In genomic region chr12:9244894-9245293, GRCh38 we compare ENCODE assay signal across 11 cellular contexts. TPM values are rescaled to one million over a fixed set of nuclear protein-coding genes. Genes with fewer than 3 reads are reported as not detected.
DNase-seq lines count a peak whose midpoint lies in the region; ATAC-seq, FAIRE-seq and TF ChIP-seq lines count a peak whose summit lies in the region.
"Had no signal": no experiment of that assay in that cellular context is flagged by ENCODE, and none has a peak within 500 bp of the region (broad histone marks: within the 10 kb centered on the region; RNA-seq: fewer than 3 reads in every experiment).

No MANE protein-coding gene starts in this region.

- H3K4me1 Mint-ChIP-seq in activated CD8-positive, alpha-beta T cell treated with anti-CD3 and anti-CD28 coated beads, Interleukin-2, amount 10 ng/mL, durations not matched to agents 7 days and 5 days (ENCODE audit: low read depth) = peaks cover 15% of the 10 kb centered on the region
- peaks cover 4 to 8% of the 10 kb centered on the region in 2 donors for H3K4me1 Mint-ChIP-seq in effector memory CD8-positive, alpha-beta T cell (ENCODE audit: low read depth in 2 of 2)

- POLR2A ChIA-PET in activated CD8-positive, alpha-beta T cell treated with anti-CD3 and anti-CD28 coated beads, Interleukin-2, amount 10 ng/mL, durations not matched to agents 7 days and 5 days (lab: Charles Lee) = no interaction called here
- POLR2A ChIA-PET in SK-N-SH (lab: Yijun Ruan, JAX) = no interaction called here

- no peak for TF ChIP-seq CTCF in MM.1S (IDR thresholded peaks at IDR 0.05; ENCODE audit: low read length)
- TF ChIP-seq CTCF in upper lobe of right lung (IDR thresholded peaks at IDR 0.05) = no peak
- TF ChIP-seq CTCF in SK-N-SH (IDR thresholded peaks at IDR 0.05) = no peak

- FAIRE-seq in GM12892 (lab: Jason Lieb, UNC) = peak; percentile 67

- WGBS in SK-N-SH (ENCODE audit: low lambda C conversion rate) = 25% methylated on average over 6 of the region's 6 CpGs

- H3K27ac Mint-ChIP-seq in activated CD8-positive, alpha-beta T cell treated with anti-CD3 and anti-CD28 coated beads, Interleukin-2, amount 10 ng/mL, durations not matched to agents 7 days and 5 days = no peak overlapping the region
- H3K27ac Mint-ChIP-seq in effector memory CD8-positive, alpha-beta T cell = no peak overlapping the region

- intact Hi-C loops in upper lobe of right lung (cut with DNase I) = no loop called here

- H3K27ac ChIP-seq in MM.1S (ENCODE audit: low read length) (no peak overlapping the region), upper lobe of right lung (no peak overlapping the region), SK-N-SH (ENCODE audit: low read depth in 2 of 2, low read length in 1 of 2) (no peak overlapping the region)
- H3K27ac ChIP-seq: colonic mucosa had no signal

- CTCF ChIA-PET in activated CD8-positive, alpha-beta T cell treated with anti-CD3 and anti-CD28 coated beads, Interleukin-2, amount 10 ng/mL, durations not matched to agents 7 days and 5 days (lab: Charles Lee) = no interaction called here
- CTCF ChIA-PET in SK-N-SH (lab: Yijun Ruan, JAX) = no interaction called here

- H2AFZ ChIP-seq in MM.1S (ENCODE audit: low read length) (no peak overlapping the region), SK-N-SH (ENCODE audit: low read depth) (no peak overlapping the region)

- no peaks in the 10 kb centered on the region for H3K9me3 Mint-ChIP-seq in activated CD8-positive, alpha-beta T cell treated with anti-CD3 and anti-CD28 coated beads, Interleukin-2, amount 10 ng/mL, durations not matched to agents 7 days and 5 days (ENCODE audit: insufficient read depth)
- no peaks in the 10 kb centered on the region for H3K9me3 Mint-ChIP-seq in effector memory CD8-positive, alpha-beta T cell

- H3K36me3 ChIP-seq in MM.1S (replicated peaks; ENCODE audit: insufficient read depth, low read length) = no peaks in the 10 kb centered on the region
- no peaks in the 10 kb centered on the region for H3K36me3 ChIP-seq in upper lobe of right lung
- H3K36me3 ChIP-seq in SK-N-SH (replicated peaks in 1 of 2; ENCODE audit: control insufficient read depth in 1 of 2, insufficient read depth in 2 of 2, low read length in 1 of 2) = no peaks in the 10 kb centered on the region
- H3K36me3 ChIP-seq: colonic mucosa, HAP-1 had no signal

- H3K36me3 Mint-ChIP-seq in activated CD8-positive, alpha-beta T cell treated with anti-CD3 and anti-CD28 coated beads, Interleukin-2, amount 10 ng/mL, durations not matched to agents 7 days and 5 days (ENCODE audit: low read depth) = no peaks in the 10 kb centered on the region
- peaks cover 4% of the 10 kb centered on the region for H3K36me3 Mint-ChIP-seq in effector memory CD8-positive, alpha-beta T cell (ENCODE audit: insufficient read depth)

- H3K4me2 ChIP-seq in MM.1S (ENCODE audit: low read depth, low read length) (no peak overlapping the region), SK-N-SH (no peak overlapping the region)

- TF ChIP-seq POLR2A in GM12892 (IDR thresholded peaks at IDR 0.05; ENCODE audit: low read depth, low read length) = no peak

- peak; percentile 85 for ATAC-seq in HG02571 (IDR thresholded peaks at IDR 0.05; ENCODE audit: unreplicated experiment)
- ATAC-seq in activated CD8-positive, alpha-beta T cell treated with anti-CD3 and anti-CD28 coated beads, Interleukin-2, amount 10 ng/mL, durations not matched to agents 7 days and 5 days = peak; percentile 30
- no peak for ATAC-seq in upper lobe of right lung
- ATAC-seq in effector memory CD8-positive, alpha-beta T cell (replicated peaks) = no peak

- H3K9me3 ChIP-seq in MM.1S (replicated peaks; ENCODE audit: insufficient read depth, low read length) (no peaks in the 10 kb centered on the region), upper lobe of right lung (no peaks in the 10 kb centered on the region), SK-N-SH (no peaks in the 10 kb centered on the region)
- H3K9me3 ChIP-seq: colonic mucosa, HAP-1 had no signal

- no peak overlapping the region for H3K4me3 ChIP-seq in MM.1S (ENCODE audit: low read length)
- no peak overlapping the region for H3K4me3 ChIP-seq in upper lobe of right lung
- H3K4me3 ChIP-seq in SK-N-SH (ENCODE audit: low read depth in 2 of 2, low read length in 1 of 2) = no peak overlapping the region
- H3K4me3 ChIP-seq: colonic mucosa, HAP-1 had no signal

- H4K20me1 ChIP-seq in MM.1S (ENCODE audit: insufficient read depth, low read length) (no peaks in the 10 kb centered on the region), SK-N-SH (ENCODE audit: insufficient read depth) (no peaks in the 10 kb centered on the region)

- H3K9ac ChIP-seq in MM.1S (ENCODE audit: low read length) (no peak overlapping the region), SK-N-SH (no peak overlapping the region)

- DNase-seq in GM12892 (ENCODE audit: insufficient read length) (peak; percentile 10), pons (ENCODE audit: low spot score) (peak; percentile 64), MM.1S (no peak), upper lobe of right lung (no peak), SK-N-SH (no peak)
- DNase-seq in activated CD8-positive, alpha-beta T cell treated with anti-CD3 and anti-CD28 coated beads, Interleukin-2, amount 10 ng/mL, durations not matched to agents 7 days and 5 days = peak; percentile 27
- no peak for DNase-seq in effector memory CD8-positive, alpha-beta T cell
- DNase-seq: colonic mucosa, COR-L47 had no signal

- H3K9me2 ChIP-seq in MM.1S (replicated peaks; ENCODE audit: insufficient read depth, low read length) = no peaks in the 10 kb centered on the region
- no peaks in the 10 kb centered on the region for H3K9me2 ChIP-seq in SK-N-SH

- no peaks in the 10 kb centered on the region for H3K79me2 ChIP-seq in MM.1S (ENCODE audit: low read length)
- no peaks in the 10 kb centered on the region for H3K79me2 ChIP-seq in SK-N-SH (ENCODE audit: insufficient read depth)

- TF ChIP-seq EP300 in SK-N-SH (IDR thresholded peaks at IDR 0.05; ENCODE audit: borderline replicate concordance in 1 of 2, low read depth in 1 of 2, low read length in 1 of 2) = no peak

- H3K4me1 ChIP-seq in MM.1S (ENCODE audit: low read length) = 0 out of 2 replicates have a peak, but pooled peaks cover 4% of the 10 kb centered on the region
- H3K4me1 ChIP-seq in upper lobe of right lung = peaks cover 7% of the 10 kb centered on the region
- H3K4me1 ChIP-seq in SK-N-SH (ENCODE audit: control insufficient read depth in 1 of 2, insufficient read depth in 2 of 2, low read depth in 1 of 2, low read length in 1 of 2) = no peaks in the 10 kb centered on the region
- H3K4me1 ChIP-seq: colonic mucosa, HAP-1 had no signal

- H3F3A ChIP-seq in MM.1S (ENCODE audit: insufficient read depth, low read length) = no peaks in the 10 kb centered on the region; the same call in 1 of the 2 replicates
- H3F3A ChIP-seq in SK-N-SH (replicated peaks; ENCODE audit: insufficient read depth) = no peaks in the 10 kb centered on the region

- H3K27me3 ChIP-seq in MM.1S (replicated peaks; ENCODE audit: insufficient read depth, low read length) = no peaks in the 10 kb centered on the region
- no peaks in the 10 kb centered on the region for H3K27me3 ChIP-seq in upper lobe of right lung
- H3K27me3 ChIP-seq in SK-N-SH (ENCODE audit: insufficient read depth) = peaks cover 8% of the 10 kb centered on the region; the same call in 1 of the 2 replicates
- H3K27me3 ChIP-seq: colonic mucosa had no signal

- H3K27me3 Mint-ChIP-seq in activated CD8-positive, alpha-beta T cell treated with anti-CD3 and anti-CD28 coated beads, Interleukin-2, amount 10 ng/mL, durations not matched to agents 7 days and 5 days (ENCODE audit: low read depth) = peaks cover 4% of the 10 kb centered on the region
- no peaks in the 10 kb centered on the region for H3K27me3 Mint-ChIP-seq in effector memory CD8-positive, alpha-beta T cell

- no peak for TF ChIP-seq RAD21 in SK-N-SH (IDR thresholded peaks at IDR 0.05; ENCODE audit: low read length)

- H3K4me3 Mint-ChIP-seq in activated CD8-positive, alpha-beta T cell treated with anti-CD3 and anti-CD28 coated beads, Interleukin-2, amount 10 ng/mL, durations not matched to agents 7 days and 5 days = no peak overlapping the region
- H3K4me3 Mint-ChIP-seq in effector memory CD8-positive, alpha-beta T cell = no peak overlapping the region

TF ChIP-seq in SK-N-SH, 30 proteins besides CTCF, POLR2A, EP300 and RAD21 (continues in another document):
- TF ChIP-seq USF1 (IDR thresholded peaks at IDR 0.05; ENCODE audit: borderline replicate concordance, low read depth) = no peak
- no peak for TF ChIP-seq NFIC (IDR thresholded peaks at IDR 0.05; ENCODE audit: borderline replicate concordance)
- TF ChIP-seq USF2 (IDR thresholded peaks at IDR 0.05; ENCODE audit: borderline replicate concordance, low read depth, low read length) = no peak
- no peak for TF ChIP-seq JUND (IDR thresholded peaks at IDR 0.05)
- TF ChIP-seq MXI1 (IDR thresholded peaks at IDR 0.05; ENCODE audit: low read depth, low read length) = no peak
- TF ChIP-seq TCF12 (IDR thresholded peaks at IDR 0.05) = no peak
- TF ChIP-seq RFX5 (IDR thresholded peaks at IDR 0.05; ENCODE audit: low read length) = no peak
- no peak for TF ChIP-seq FOXM1 (IDR thresholded peaks at IDR 0.05; ENCODE audit: low read depth)
- no peak for TF ChIP-seq POLR2AphosphoS5 (IDR thresholded peaks at IDR 0.05; ENCODE audit: low read depth, low read length)
- no peak for TF ChIP-seq SMC3 (IDR thresholded peaks at IDR 0.05; ENCODE audit: low read depth, low read length)
- TF ChIP-seq GATA2 (CRISPR knock-in tag; IDR thresholded peaks at IDR 0.05) = no peak
- TF ChIP-seq GABPA (IDR thresholded peaks at IDR 0.05; ENCODE audit: low read depth) = no peak
- TF ChIP-seq TAF1 (IDR thresholded peaks at IDR 0.05; ENCODE audit: borderline replicate concordance, low read depth, low read length) = no peak

RNA-seq across cellular contexts. Expression of gene PZP, which starts 36.7 kb away (rescaled TPM):
- not detected for polyA plus RNA-seq in GM12892 (2012; ENCODE audit: missing spikeins)
- total RNA-seq in activated CD8-positive, alpha-beta T cell treated with anti-CD3 and anti-CD28 coated beads, Interleukin-2, amount 10 ng/mL, durations not matched to agents 7 days and 5 days = not detected
- 0.67 TPM for total RNA-seq in upper lobe of right lung
- not detected in 2 replicates for polyA plus RNA-seq in SK-N-SH (2012; rRNA removed)
- polyA plus RNA-seq in SK-N-SH (2012; cell fraction: cytosol; rRNA removed) = not detected in 2 replicates
- not detected in 2 replicates for polyA plus RNA-seq in SK-N-SH (2012; cell fraction: nucleus; rRNA removed)

Comparison
In these comparisons a context has a peak if more than half of its experiments do, and no peak if none do; other contexts are left out.
1. DNase-seq: peak in GM12892 (single experiment), activated CD8-positive, alpha-beta T cell treated with anti-CD3 and anti-CD28 coated beads, Interleukin-2, amount 10 ng/mL, durations not matched to agents 7 days and 5 days (single experiment) and pons (single experiment); none in MM.1S (single experiment), upper lobe of right lung (single experiment), effector memory CD8-positive, alpha-beta T cell (0 of 3) and SK-N-SH (single experiment).
2. ATAC-seq: peak in HG02571 (single experiment) and activated CD8-positive, alpha-beta T cell treated with anti-CD3 and anti-CD28 coated beads, Interleukin-2, amount 10 ng/mL, durations not matched to agents 7 days and 5 days (single experiment); none in upper lobe of right lung (single experiment) and effector memory CD8-positive, alpha-beta T cell (single experiment).